11 cellular contexts compared by ENCODE assay signal in genomic region chr10:69479737-69480412, GRCh38. TPM values are rescaled to one million over a fixed set of nuclear protein-coding genes. Genes with fewer than 3 reads are reported as not detected.
DNase-seq lines count a peak whose midpoint lies in the region; ATAC-seq, FAIRE-seq and TF ChIP-seq lines count a peak whose summit lies in the region.
"Had no signal": no experiment of that assay in that cellular context is flagged by ENCODE, and none has a peak within 500 bp of the region (broad histone marks: within the 10 kb centered on the region; RNA-seq: fewer than 3 reads in every experiment).

No MANE protein-coding gene starts in this region.

- DNase-seq in LNCaP clone FGC (ENCODE audit: low read depth) (peak; percentile 22), colonic mucosa (no peak), medulla oblongata (ENCODE audit: extremely low spot score) (peak; percentile 60), stromal cell of bone marrow (ENCODE audit: low read depth) (peak; percentile 54), small intestine (no peak), NCI-H510A treated with DMSO at 0.1 percent for 48 hours (lab: John Stamatoyannopoulos, UW) (no peak)
- no peak for DNase-seq in activated T-cell treated with anti-CD3 and anti-CD28 coated beads, Interleukin-2, amount 50 U/mL, for 1 hour
- DNase-seq: central memory CD4-positive, alpha-beta T cell; GF-D8 had no signal

- no peaks in the 10 kb centered on the region for H3K27me3 ChIP-seq in colonic mucosa
- H3K27me3 ChIP-seq in small intestine (ENCODE audit: control insufficient read depth in 2 of 2, insufficient read depth in 2 of 2, low read length in 2 of 2), result no peaks in the 10 kb centered on the region

- H3K27ac ChIP-seq in colonic mucosa, result peak overlapping the region; percentile 67
- H3K27ac ChIP-seq in small intestine (ENCODE audit: low read depth in 1 of 2, low read length in 1 of 2), result peak overlapping the region in 1 of 2 donors; percentile 55
- H3K27ac ChIP-seq: KMS-11 had no signal

- H3K4me1 ChIP-seq in colonic mucosa, result peaks cover 8% of the 10 kb centered on the region
- H3K4me1 ChIP-seq in small intestine (ENCODE audit: control insufficient read depth in 2 of 2, insufficient read depth in 1 of 2, low read depth in 1 of 2, low read length in 1 of 2), result no peaks in the 10 kb centered on the region

- intact Hi-C loops in colonic mucosa (cut with DNase I), result no loop called here

- H3K9ac ChIP-seq in colonic mucosa (ENCODE audit: low read depth in 2 of 2, low read length in 2 of 2), result peak overlapping the region; percentile 12 to 29
- H3K9ac ChIP-seq: KMS-11 had no signal

- FAIRE-seq in small intestine (lab: Jason Lieb, UNC), result no peak

- H3K4me3 ChIP-seq in LNCaP clone FGC (ENCODE audit: low read depth, low read length) (no peak overlapping the region), colonic mucosa (no peak overlapping the region), small intestine (ENCODE audit: low read depth in 1 of 2, low read length in 2 of 2) (no peak overlapping the region)

- TF ChIP-seq CTCF in LNCaP clone FGC (IDR thresholded peaks at IDR 0.05; ENCODE audit: control insufficient read depth, extremely low read depth, insufficient read depth) (no peak), colonic mucosa (IDR thresholded peaks at IDR 0.05) (no peak)

- ATAC-seq in GM21423 (IDR thresholded peaks at IDR 0.05; ENCODE audit: unreplicated experiment), result no peak

- H3K36me3 ChIP-seq in colonic mucosa (no peaks in the 10 kb centered on the region), small intestine (ENCODE audit: control insufficient read depth in 2 of 2, insufficient read depth in 2 of 2, low read length in 2 of 2) (no peaks in the 10 kb centered on the region)

- no peaks in the 10 kb centered on the region for H3K9me3 ChIP-seq in colonic mucosa
- H3K9me3 ChIP-seq in small intestine (ENCODE audit: control insufficient read depth, low read depth), result no peaks in the 10 kb centered on the region

- 46 to 90% (median 68%) methylated on average over 2 of the region's 2 CpGs for whole genome bisulfite sequencing in small intestine, 3 donors

RNA-seq across cellular contexts. Expression of gene TSPAN15, which starts 28.6 kb away (rescaled TPM):
- 100 to 1,000 TPM; 129 TPM for total RNA-seq in colonic mucosa
- 10 to 100 TPM; 43.2 to 72.1 (median 47.0) TPM for polyA plus RNA-seq in small intestine

Comparison
In these comparisons a context has a peak if more than half of its experiments do, and no peak if none do; other contexts are left out.
1. DNase-seq: peak in LNCaP clone FGC (single experiment), medulla oblongata (single experiment) and stromal cell of bone marrow (single experiment); none in colonic mucosa (single experiment), activated T-cell treated with anti-CD3 and anti-CD28 coated beads, Interleukin-2, amount 50 U/mL, for 1 hour (single experiment), small intestine (single experiment) and NCI-H510A treated with DMSO at 0.1 percent for 48 hours (single experiment).